Comparison of ENCODE assay signal across 1 cellular context in genomic region chr16:30186782-30187555, GRCh38.
TF ChIP-seq lines count a peak whose summit lies in the region.

No MANE protein-coding gene starts in this region.

TF ChIP-seq in K562, 482 proteins besides CTCF, POLR2A, EP300 and RAD21 (continued from another document and continues in another):
- TF ChIP-seq AFF1 (IDR thresholded peaks at IDR 0.05; ENCODE audit: low read depth in 1 of 2, partially characterized antibody in 2 of 2) (no peak), USF1 (CRISPR knock-in tag; IDR thresholded peaks at IDR 0.05) (peak; percentile 48), TAL1 (IDR thresholded peaks at IDR 0.05) (peak; percentile 34; the same call in 1 of the 2 replicates), MTA1 (IDR thresholded peaks at IDR 0.05; ENCODE audit: borderline replicate concordance) (peak; percentile 77; the same call in 1 of the 2 replicates), EZH2 (IDR thresholded peaks at IDR 0.05; ENCODE audit: borderline replicate concordance, low read depth, low read length) (no peak), SMARCA4 (IDR thresholded peaks at IDR 0.05) (peak; percentile 63; the same call in 1 of the 2 replicates), NFIC (IDR thresholded peaks at IDR 0.05) (peak; percentile 54), CREB1 (IDR thresholded peaks at IDR 0.05) (peak; percentile 42), CREB1 (CRISPR knock-in tag; IDR thresholded peaks at IDR 0.05) (peak; percentile 70), FOXA3 (CRISPR knock-in tag; conservative IDR thresholded peaks at IDR 0.05 in 1 of 2, IDR thresholded peaks at IDR 0.05 in 1 of 2) (0 out of 4 replicates have a peak, but pooled peaks of 1 of the 2 experiments have one; percentile 59), SMAD3 (CRISPR knock-in tag; conservative IDR thresholded peaks at IDR 0.05) (0 out of 2 replicates have a peak, but pooled peaks have one; percentile 74), CXXC5 (CRISPR knock-in tag; IDR thresholded peaks at IDR 0.05) (peak; percentile 50), KLF6 (CRISPR knock-in tag; IDR thresholded peaks at IDR 0.05; ENCODE audit: borderline replicate concordance) (no peak), ZNF212 (CRISPR knock-in tag; IDR thresholded peaks at IDR 0.05) (no peak), NR2C2 (CRISPR knock-in tag; IDR thresholded peaks at IDR 0.05) (peak; percentile 96), NR2C2 (tag; IDR thresholded peaks at IDR 0.05) (peak; percentile 97), MAZ (CRISPR knock-in tag; conservative IDR thresholded peaks at IDR 0.05 in 1 of 2, IDR thresholded peaks at IDR 0.05 in 1 of 2) (peak in 1 of 2 experiments; percentile 76), POLR2AphosphoS2 (IDR thresholded peaks at IDR 0.05; ENCODE audit: low read length) (no peak), BHLHE40 (IDR thresholded peaks at IDR 0.05; ENCODE audit: low read length) (peak; percentile 66), JUNB (CRISPR knock-in tag; conservative IDR thresholded peaks at IDR 0.05) (no peak), NR2C1 (IDR thresholded peaks at IDR 0.05) (peak; percentile 97), NR2C1 (tag; IDR thresholded peaks at IDR 0.05) (peak; percentile 97), NUFIP1 (IDR thresholded peaks at IDR 0.05; ENCODE audit: partially characterized antibody) (no peak), CBFB (CRISPR knock-in tag; IDR thresholded peaks at IDR 0.05) (peak; percentile 81; the same call in 1 of the 2 replicates), ELF2 (CRISPR knock-in tag; IDR thresholded peaks at IDR 0.05) (0 out of 2 replicates have a peak, but pooled peaks have one; percentile 13), ZEB2 (IDR thresholded peaks at IDR 0.05) (peak; percentile 83; the same call in 1 of the 2 replicates), ESRRB (CRISPR knock-in tag; IDR thresholded peaks at IDR 0.05; ENCODE audit: borderline replicate concordance) (no peak), GATAD2B (IDR thresholded peaks at IDR 0.05; ENCODE audit: borderline replicate concordance) (peak; percentile 95), U2AF2 (optimal IDR thresholded peaks at IDR 0.05; ENCODE audit: low read depth, low read length) (no peak), ZC3H11A (IDR thresholded peaks at IDR 0.05; ENCODE audit: low read depth, low read length) (no peak), UBTF (IDR thresholded peaks at IDR 0.05; ENCODE audit: borderline replicate concordance in 1 of 2, low read depth in 2 of 2, low read length in 2 of 2) (no peak), SMARCC2 (IDR thresholded peaks at IDR 0.05; ENCODE audit: low read depth) (no peak), SOX6 (IDR thresholded peaks at IDR 0.05) (peak; percentile 45; the same call in 1 of the 2 replicates), ATF7 (IDR thresholded peaks at IDR 0.05) (0 out of 2 replicates have a peak, but pooled peaks have one; percentile 39), ZNF280B (CRISPR knock-in tag; IDR thresholded peaks at IDR 0.05) (no peak), CBX8 (IDR thresholded peaks at IDR 0.05; ENCODE audit: borderline replicate concordance, extremely low read depth, low read depth, low read length, poor library complexity, severe bottlenecking) (no peak), ZFP36 (IDR thresholded peaks at IDR 0.05; ENCODE audit: low read depth, low read length, partially characterized antibody) (peak; percentile 12), NBN (IDR thresholded peaks at IDR 0.05; ENCODE audit: low read depth) (0 out of 2 replicates have a peak, but pooled peaks have one; percentile 64), HLTF (IDR thresholded peaks at IDR 0.05) (peak; percentile 67; the same call in 1 of the 2 replicates), DPF2 (IDR thresholded peaks at IDR 0.05) (peak; percentile 77), SNRNP70 (optimal IDR thresholded peaks at IDR 0.05; ENCODE audit: low read depth, low read length) (no peak), MIER1 (IDR thresholded peaks at IDR 0.05; ENCODE audit: low read depth) (no peak), STAG1 (CRISPR knock-in tag; IDR thresholded peaks at IDR 0.05; ENCODE audit: borderline replicate concordance) (peak; percentile 70; the same call in 1 of the 2 replicates), MAX (CRISPR knock-in tag; IDR thresholded peaks at IDR 0.05) (peak; percentile 72), MNT (conservative IDR thresholded peaks at IDR 0.05) (peak in 1 of 2 experiments; percentile 54; a peak in 1 of 4 replicates), ZBTB33 (CRISPR knock-in tag; IDR thresholded peaks at IDR 0.05) (peak; percentile 76)
- TF ChIP-seq, protein P1, sequence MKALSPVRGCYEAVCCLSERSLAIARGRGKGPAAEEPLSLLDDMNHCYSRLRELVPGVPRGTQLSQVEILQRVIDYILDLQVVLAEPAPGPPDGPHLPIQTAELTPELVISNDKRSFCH (CRISPR knock-in tag; IDR thresholded peaks at IDR 0.05), result no peak
- TF ChIP-seq, protein P1 (tag; IDR thresholded peaks at IDR 0.05), result peak; percentile 68; the same call in 1 of the 2 replicates
- TF ChIP-seq, protein P2, sequence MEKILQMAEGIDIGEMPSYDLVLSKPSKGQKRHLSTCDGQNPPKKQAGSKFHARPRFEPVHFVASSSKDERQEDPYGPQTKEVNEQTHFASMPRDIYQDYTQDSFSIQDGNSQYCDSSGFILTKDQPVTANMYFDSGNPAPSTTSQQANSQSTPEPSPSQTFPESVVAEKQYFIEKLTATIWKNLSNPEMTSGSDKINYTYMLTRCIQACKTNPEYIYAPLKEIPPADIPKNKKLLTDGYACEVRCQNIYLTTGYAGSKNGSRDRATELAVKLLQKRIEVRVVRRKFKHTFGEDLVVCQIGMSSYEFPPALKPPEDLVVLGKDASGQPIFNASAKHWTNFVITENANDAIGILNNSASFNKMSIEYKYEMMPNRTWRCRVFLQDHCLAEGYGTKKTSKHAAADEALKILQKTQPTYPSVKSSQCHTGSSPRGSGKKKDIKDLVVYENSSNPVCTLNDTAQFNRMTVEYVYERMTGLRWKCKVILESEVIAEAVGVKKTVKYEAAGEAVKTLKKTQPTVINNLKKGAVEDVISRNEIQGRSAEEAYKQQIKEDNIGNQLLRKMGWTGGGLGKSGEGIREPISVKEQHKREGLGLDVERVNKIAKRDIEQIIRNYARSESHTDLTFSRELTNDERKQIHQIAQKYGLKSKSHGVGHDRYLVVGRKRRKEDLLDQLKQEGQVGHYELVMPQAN (IDR thresholded peaks at IDR 0.05; ENCODE audit: borderline replicate concordance), result 0 out of 2 replicates have a peak, but pooled peaks have one; percentile 44
